In the genomic region with DNA sequence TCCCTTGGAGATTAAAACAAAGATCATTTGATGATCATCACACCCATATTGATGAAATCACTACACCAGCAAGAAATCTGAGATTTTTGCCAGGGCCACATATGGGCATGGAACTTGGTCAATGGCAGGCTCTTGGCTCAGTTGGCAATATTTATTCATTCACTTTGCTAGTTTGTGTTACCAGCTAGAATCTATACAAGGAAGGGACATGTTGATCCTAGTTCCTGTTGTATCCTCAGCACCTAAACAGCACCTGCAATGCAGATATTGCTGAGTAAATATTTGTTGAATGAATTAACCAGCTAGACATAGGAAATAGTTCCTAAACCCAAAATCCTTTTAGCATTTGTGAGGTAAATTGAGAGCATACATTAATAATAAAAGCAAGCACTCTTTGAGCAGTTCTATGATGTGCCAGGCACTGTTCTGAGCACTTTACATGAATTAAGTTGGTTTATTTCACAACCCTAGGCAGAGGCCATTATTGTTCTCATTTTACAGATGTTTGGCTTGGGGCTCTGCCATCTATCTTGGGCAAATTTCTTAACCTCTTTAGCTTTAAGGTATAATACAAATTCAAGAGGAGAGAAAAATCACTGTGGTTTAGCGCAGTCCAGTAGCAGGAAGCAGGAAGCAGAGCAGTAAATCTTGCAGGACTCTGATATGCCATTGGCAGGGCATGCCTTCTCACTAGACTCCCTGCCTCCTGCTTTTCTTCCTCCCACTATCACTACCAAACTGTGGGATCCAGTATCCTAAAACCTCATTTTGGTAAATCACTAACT, we compare ENCODE assay signal across 8 cellular contexts. TPM values are rescaled to one million over a fixed set of nuclear protein-coding genes. Genes with fewer than 3 reads are reported as not detected.
A peak's percentile ranks its signal among the peaks of the same experiment; 100 is the strongest.
DNase-seq lines count a peak whose midpoint lies in the region; ATAC-seq, FAIRE-seq and TF ChIP-seq lines count a peak whose summit lies in the region.

No MANE protein-coding gene starts in this region.

- H3K9me3 ChIP-seq in left lung (no peaks in the 10 kb centered on the region), thyroid gland (no peaks in the 10 kb centered on the region)

- intact Hi-C loops in left lung (cut with DNase I): no loop called here
- intact Hi-C loops in thyroid gland (cut with DNase I): no loop called here

- no peak for ATAC-seq in activated naive CD8-positive, alpha-beta T cell treated with anti-CD3 and anti-CD28 coated beads, Interleukin-2, amount 10 ng/mL, durations not matched to agents 7 days and 5 days (ENCODE audit: low read depth)
- ATAC-seq in left lung: peak; percentile 40

- peaks cover 12% of the 10 kb centered on the region for H3K36me3 Mint-ChIP-seq in activated naive CD8-positive, alpha-beta T cell treated with anti-CD3 and anti-CD28 coated beads, Interleukin-2, amount 10 ng/mL, durations not matched to agents 7 days and 5 days

- H3K36me3 ChIP-seq in left lung: peaks cover 0 to 34% of the 10 kb centered on the region in 2 donors
- peaks cover 10 to 15% of the 10 kb centered on the region in 2 donors for H3K36me3 ChIP-seq in thyroid gland

- no peak for DNase-seq in GM12892 (ENCODE audit: insufficient read length)
- DNase-seq in activated naive CD8-positive, alpha-beta T cell treated with anti-CD3 and anti-CD28 coated beads, Interleukin-2, amount 10 ng/mL, durations not matched to agents 7 days and 5 days: no peak
- no peak for DNase-seq in left lung
- DNase-seq in NAMALWA (ENCODE audit: low spot score): no peak
- DNase-seq in thyroid gland: no peak
- no peak for DNase-seq in hypothalamus (lab: John Stamatoyannopoulos, UW)
- DNase-seq in retina: no peak

- no peaks in the 10 kb centered on the region for H3K27me3 Mint-ChIP-seq in activated naive CD8-positive, alpha-beta T cell treated with anti-CD3 and anti-CD28 coated beads, Interleukin-2, amount 10 ng/mL, durations not matched to agents 7 days and 5 days

- peak overlapping the region; percentile 91 for H3K27ac Mint-ChIP-seq in activated naive CD8-positive, alpha-beta T cell treated with anti-CD3 and anti-CD28 coated beads, Interleukin-2, amount 10 ng/mL, durations not matched to agents 7 days and 5 days

- H3K27ac ChIP-seq in 22Rv1: peak overlapping the region; percentile 80
- peak overlapping the region in 1 of 2 donors; percentile 93 for H3K27ac ChIP-seq in left lung
- no peak overlapping the region for H3K27ac ChIP-seq in thyroid gland

- POLR2A ChIA-PET in activated naive CD8-positive, alpha-beta T cell treated with anti-CD3 and anti-CD28 coated beads, Interleukin-2, amount 10 ng/mL, durations not matched to agents 7 days and 5 days (lab: Charles Lee): no interaction called here

- H3K4me3 Mint-ChIP-seq in activated naive CD8-positive, alpha-beta T cell treated with anti-CD3 and anti-CD28 coated beads, Interleukin-2, amount 10 ng/mL, durations not matched to agents 7 days and 5 days: peak overlapping the region; percentile 92

- TF ChIP-seq CTCF in 22Rv1 (IDR thresholded peaks at IDR 0.05) (no peak), left lung (IDR thresholded peaks at IDR 0.05) (no peak), thyroid gland (IDR thresholded peaks at IDR 0.05) (no peak)

- H3K27me3 ChIP-seq in left lung (no peaks in the 10 kb centered on the region), thyroid gland (no peaks in the 10 kb centered on the region)

- TF ChIP-seq POLR2A in GM12892 (IDR thresholded peaks at IDR 0.05; ENCODE audit: low read depth, low read length): no peak
- no peak for TF ChIP-seq POLR2A in thyroid gland (IDR thresholded peaks at IDR 0.05)

- WGBS in thyroid gland, 2 donors: 76 to 84% methylated on average over 1 of the region's 1 CpG

- H3K4me1 ChIP-seq in left lung (peaks cover 0 to 22% of the 10 kb centered on the region in 2 donors), thyroid gland (peaks cover 7 to 16% of the 10 kb centered on the region in 2 donors)

- H3K4me3 ChIP-seq in left lung (peak overlapping the region in 1 of 2 donors; percentile 63), thyroid gland (replicated peaks in 1 of 3) (no peak overlapping the region)

- H3K9me3 Mint-ChIP-seq in activated naive CD8-positive, alpha-beta T cell treated with anti-CD3 and anti-CD28 coated beads, Interleukin-2, amount 10 ng/mL, durations not matched to agents 7 days and 5 days: no peaks in the 10 kb centered on the region

- peak; percentile 38 for FAIRE-seq in GM12892 (lab: Jason Lieb, UNC)

- H3K4me1 Mint-ChIP-seq in activated naive CD8-positive, alpha-beta T cell treated with anti-CD3 and anti-CD28 coated beads, Interleukin-2, amount 10 ng/mL, durations not matched to agents 7 days and 5 days: peaks cover 29% of the 10 kb centered on the region

RNA-seq across cellular contexts. Expression of a gene that starts 1.6 kb away (rescaled TPM):
- polyA plus RNA-seq in GM12892 (2012; ENCODE audit: missing spikeins): 6.7 TPM
- 10 to 100 TPM; 17.7 to 21.4 TPM for total RNA-seq in activated naive CD8-positive, alpha-beta T cell treated with anti-CD3 and anti-CD28 coated beads, Interleukin-2, amount 10 ng/mL, durations not matched to agents 7 days and 5 days
- total RNA-seq in left lung: 10 to 100 TPM; 12.5 to 14.1 TPM
- total RNA-seq in thyroid gland: 10 to 100 TPM; 26.4 to 40.2 (median 36.2) TPM

RNA-seq across cellular contexts. Expression of a gene that starts 12.6 kb away (rescaled TPM):
- not detected for polyA plus RNA-seq in GM12892 (2012; ENCODE audit: missing spikeins)
- not detected for total RNA-seq in activated naive CD8-positive, alpha-beta T cell treated with anti-CD3 and anti-CD28 coated beads, Interleukin-2, amount 10 ng/mL, durations not matched to agents 7 days and 5 days
- total RNA-seq in left lung: not detected
- total RNA-seq in thyroid gland: not detected

RNA-seq across cellular contexts. Expression of a gene that starts 24.9 kb away (rescaled TPM):
- polyA plus RNA-seq in GM12892 (2012; ENCODE audit: missing spikeins): not detected
- total RNA-seq in activated naive CD8-positive, alpha-beta T cell treated with anti-CD3 and anti-CD28 coated beads, Interleukin-2, amount 10 ng/mL, durations not matched to agents 7 days and 5 days: not detected
- total RNA-seq in left lung (not detected), thyroid gland (not detected)

RNA-seq across cellular contexts. Expression of a gene that starts 30.9 kb away (rescaled TPM):
- not detected for polyA plus RNA-seq in GM12892 (2012; ENCODE audit: missing spikeins)
- not detected for total RNA-seq in activated naive CD8-positive, alpha-beta T cell treated with anti-CD3 and anti-CD28 coated beads, Interleukin-2, amount 10 ng/mL, durations not matched to agents 7 days and 5 days
- total RNA-seq in left lung (not detected), thyroid gland (not detected)

RNA-seq across cellular contexts. Expression of a gene that starts 37.4 kb away (rescaled TPM):
- not detected for polyA plus RNA-seq in GM12892 (2012; ENCODE audit: missing spikeins)
- not detected for total RNA-seq in activated naive CD8-positive, alpha-beta T cell treated with anti-CD3 and anti-CD28 coated beads, Interleukin-2, amount 10 ng/mL, durations not matched to agents 7 days and 5 days
- total RNA-seq in left lung (not detected), thyroid gland (under 1 TPM in 3 of 4 donors, not detected in 1; 0.21 to 0.54 (median 0.22) TPM)
